In genomic region chr4:76699911-76700310, GRCh38 we compare ENCODE assay signal across 26 cellular contexts.
"Had no signal": no experiment of that assay in that cellular context is flagged by ENCODE, and none has a peak within 500 bp of the region (broad histone marks: within the 10 kb centered on the region; RNA-seq: fewer than 3 reads in every experiment).

No MANE protein-coding gene starts in this region.

- H3K27me3 ChIP-seq: body of pancreas, cardiac muscle cell, gastroesophageal sphincter, testis, upper lobe of right lung had no signal

- H3K36me3 Mint-ChIP-seq: activated naive CD8-positive, alpha-beta T cell treated with anti-CD3 and anti-CD28 coated beads for 36 hours; memory B cell; stimulated activated memory B cell treated with anti-CD40 and anti-IgM and Interleukin-4, amounts not matched to agents 10 μg/mL and 1 μg/mL and 100 μg/mL, for 72 hours had no signal

- H3K27ac ChIP-seq: body of pancreas, cardiac muscle cell, gastroesophageal sphincter, testis, upper lobe of right lung had no signal

- H3K9me3 ChIP-seq: body of pancreas, gastroesophageal sphincter, testis, upper lobe of right lung had no signal

- H3K27ac Mint-ChIP-seq: activated naive CD8-positive, alpha-beta T cell treated with anti-CD3 and anti-CD28 coated beads for 36 hours; effector memory CD8-positive, alpha-beta T cell; memory B cell; stimulated activated memory B cell treated with anti-CD40 and anti-IgM and Interleukin-4, amounts not matched to agents 10 μg/mL and 1 μg/mL and 100 μg/mL, for 72 hours; T-helper 1 cell treated with Interleukin-12 subunit alpha and Interleukin-12 subunit beta and Interleukin-4 antibody, amounts not matched to agents 30 μg/mL and 1 μg/mL, for 36 hours had no signal

- DNase-seq: activated CD4-positive, alpha-beta T cell treated with anti-CD3 and anti-CD28 coated beads for 4 hours; activated CD4-positive, alpha-beta T cell treated with anti-CD3 and anti-CD28 coated beads, Interleukin-2, amount 50 U/mL, for 48 hours; activated CD4-positive, CD25-positive, alpha-beta regulatory T cell; activated CD8-positive, alpha-beta memory T cell treated with anti-CD3 and anti-CD28 coated beads, Interleukin-2, amount 50 U/mL, for 48 hours; activated naive CD4-positive, alpha-beta T cell treated with Interleukin-2 at 50 U/mL for 16 hours; activated naive CD8-positive, alpha-beta T cell treated with anti-CD3 and anti-CD28 coated beads for 36 hours; activated T-cell treated with anti-CD3 and anti-CD28 coated beads, Interleukin-2, amount 50 U/mL, for 4 hours; amniotic stem cell; body of pancreas; dermis blood vessel endothelial cell; effector memory CD8-positive, alpha-beta T cell; head of caudate nucleus; hypothalamus; small intestine; stimulated activated CD4-positive, alpha-beta T cell treated with anti-CD3 and anti-CD28 coated beads, Interleukin-15, amount 100 ng/mL, for 24 hours; testis; upper lobe of right lung had no signal

- H3K4me1 Mint-ChIP-seq: memory B cell; stimulated activated memory B cell treated with anti-CD40 and anti-IgM and Interleukin-4, amounts not matched to agents 10 μg/mL and 1 μg/mL and 100 μg/mL, for 72 hours had no signal

- H3K9me3 Mint-ChIP-seq: activated naive CD8-positive, alpha-beta T cell treated with anti-CD3 and anti-CD28 coated beads for 36 hours; activated T-cell treated with anti-CD3 and anti-CD28 coated beads, Interleukin-2, amount 50 U/mL, for 4 hours; effector memory CD8-positive, alpha-beta T cell; memory B cell; neural crest cell; stimulated activated memory B cell treated with anti-CD40 and anti-IgM and Interleukin-4, amounts not matched to agents 10 μg/mL and 1 μg/mL and 100 μg/mL, for 72 hours; T-helper 1 cell treated with Interleukin-12 subunit alpha and Interleukin-12 subunit beta and Interleukin-4 antibody, amounts not matched to agents 30 μg/mL and 1 μg/mL, for 36 hours had no signal

- FAIRE-seq: endothelial cell of umbilical vein, small intestine had no signal

- ATAC-seq: activated T-cell treated with anti-CD3 and anti-CD28 coated beads, Interleukin-2, amount 50 U/mL, for 4 hours; body of pancreas; effector memory CD8-positive, alpha-beta T cell; esophagus mucosa; gastroesophageal sphincter; sciatic nerve; stimulated activated memory B cell treated with anti-CD40 and anti-IgM and Interleukin-4, amounts not matched to agents 10 μg/mL and 1 μg/mL and 100 μg/mL, for 72 hours; upper lobe of right lung had no signal

- H3K36me3 ChIP-seq: cardiac muscle cell, gastroesophageal sphincter, upper lobe of right lung had no signal

- H3K4me3 Mint-ChIP-seq: activated naive CD8-positive, alpha-beta T cell treated with anti-CD3 and anti-CD28 coated beads for 36 hours; activated T-cell treated with anti-CD3 and anti-CD28 coated beads, Interleukin-2, amount 50 U/mL, for 4 hours; effector memory CD8-positive, alpha-beta T cell; memory B cell; neural crest cell; stimulated activated memory B cell treated with anti-CD40 and anti-IgM and Interleukin-4, amounts not matched to agents 10 μg/mL and 1 μg/mL and 100 μg/mL, for 72 hours; T-helper 1 cell treated with Interleukin-12 subunit alpha and Interleukin-12 subunit beta and Interleukin-4 antibody, amounts not matched to agents 30 μg/mL and 1 μg/mL, for 36 hours had no signal

- H3K4me3 ChIP-seq: body of pancreas, cardiac muscle cell, gastroesophageal sphincter, testis, upper lobe of right lung had no signal
